In genomic region chr4:89420507-89420906, GRCh38 we compare ENCODE assay signal across 19 cellular contexts.
"Had no signal": no experiment of that assay in that cellular context is flagged by ENCODE, and none has a peak within 500 bp of the region (broad histone marks: within the 10 kb centered on the region; RNA-seq: fewer than 3 reads in every experiment).

No MANE protein-coding gene starts in this region.

- H3K27ac ChIP-seq: adrenal gland, esophagus muscularis mucosa, right atrium auricular region, skin epidermis, tibial artery had no signal

- DNase-seq: activated CD4-positive, alpha-beta memory T cell treated with anti-CD3 and anti-CD28 coated beads, Interleukin-2, amount 10 ng/mL, durations not matched to agents 7 days and 5 days; activated CD4-positive, alpha-beta T cell treated with anti-CD3 and anti-CD28 coated beads for 4 hours; activated effector memory CD4-positive, alpha-beta T cell treated with anti-CD3 and anti-CD28 coated beads, Interleukin-2, amount 50 U/mL, for 16 hours; activated T-cell treated with anti-CD3 and anti-CD28 coated beads, Interleukin-2, amount 50 U/mL, for 48 hours; adrenal gland; central memory CD4-positive, alpha-beta T cell; cortex of kidney; effector CD4-positive, alpha-beta T cell; foreskin melanocyte; left colon; midbrain; stimulated activated CD4-positive, alpha-beta T cell treated with anti-CD3 and anti-CD28 coated beads, Interleukin-15, amount 100 ng/mL, for 24 hours; stimulated activated CD4-positive, alpha-beta T cell treated with anti-CD3 and anti-CD28 coated beads, Interleukin-4, amount 100 ng/mL, for 24 hours; stimulated activated naive CD4-positive, alpha-beta T cell; T-helper 17 cell; tibial artery had no signal

- H3K36me3 ChIP-seq: adrenal gland, esophagus muscularis mucosa, right atrium auricular region, tibial artery had no signal

- H3K27me3 ChIP-seq: adrenal gland, esophagus muscularis mucosa, right atrium auricular region, tibial artery had no signal

- ATAC-seq: left colon, T-helper 17 cell had no signal

- H3K4me1 ChIP-seq: adrenal gland, esophagus muscularis mucosa, right atrium auricular region, tibial artery had no signal

- H3K9me3 ChIP-seq: adrenal gland, esophagus muscularis mucosa, right atrium auricular region, tibial artery had no signal

- H3K4me3 ChIP-seq: adrenal gland, esophagus muscularis mucosa, right atrium auricular region, skin epidermis, tibial artery had no signal
